8 cellular contexts compared by ENCODE assay signal in genomic region chr6:21586760-21587181, GRCh38. TPM values are rescaled to one million over a fixed set of nuclear protein-coding genes. Genes with fewer than 3 reads are reported as not detected.
DNase-seq lines count a peak whose midpoint lies in the region; ATAC-seq and TF ChIP-seq lines count a peak whose summit lies in the region.

No MANE protein-coding gene starts in this region.

- peak overlapping the region; percentile 74 for H3K4me3 ChIP-seq in H7 (ENCODE audit: insufficient read depth, low read depth, low read length)
- H3K4me3 ChIP-seq in SK-N-MC, result 0 out of 2 replicates have a peak overlapping the region, but pooled peaks have one; percentile 89
- H3K4me3 ChIP-seq in foreskin fibroblast (ENCODE audit: low read depth in 1 of 2, low read length in 2 of 2), result peak overlapping the region; percentile 69 to 85
- H3K4me3 ChIP-seq in prostate gland, result peak overlapping the region; percentile 57 to 58

- TF ChIP-seq POLR2A in prostate gland (IDR thresholded peaks at IDR 0.05), result no peak

- no peak overlapping the region for H3K27ac ChIP-seq in SK-N-MC
- peak overlapping the region; percentile 88 to 89 for H3K27ac ChIP-seq in prostate gland

- TF ChIP-seq CTCF in foreskin fibroblast (IDR thresholded peaks at IDR 0.05; ENCODE audit: low read depth, low read length), result no peak
- peak in 1 of 4 experiments; percentile 16 for TF ChIP-seq CTCF in prostate gland (IDR thresholded peaks at IDR 0.05)

- DNase-seq in COLO668 (lab: John Stamatoyannopoulos, UW; ENCODE audit: unreplicated experiment) (peak; percentile 79), H7 (no peak), SK-N-MC (ENCODE audit: low read depth, low spot score) (no peak), foreskin fibroblast (no peak), prostate gland (ENCODE audit: low spot score) (peak; percentile 38), NCI-H2196 (lab: John Stamatoyannopoulos, UW; ENCODE audit: unreplicated experiment) (no peak), dedifferentiated amniotic fluid mesenchymal stem cell (ENCODE audit: extremely low spot score) (no peak)

- H3K9ac ChIP-seq in SK-N-MC (ENCODE audit: insufficient read length), result no peak overlapping the region

- H3K27me3 ChIP-seq in H7 (ENCODE audit: control insufficient read depth, insufficient read depth, low read length), result peaks cover 10% of the 10 kb centered on the region
- H3K27me3 ChIP-seq in prostate gland (replicated peaks; ENCODE audit: insufficient read depth), result no peaks in the 10 kb centered on the region

- WGBS in prostate gland, result 11% methylated on average over 15 of the region's 15 CpGs

- no peaks in the 10 kb centered on the region for H3K9me3 ChIP-seq in SK-N-MC (ENCODE audit: low read depth, low read length)
- no peaks in the 10 kb centered on the region for H3K9me3 ChIP-seq in prostate gland

- intact Hi-C loops in prostate gland (cut with DNase I), result loop anchor here (5.0 to 10.0 kb wide), 2 partner anchors 252 to 714 kb away; no protein-coding TSS in a partner anchor

- ATAC-seq in GM19324 (IDR thresholded peaks at IDR 0.05; ENCODE audit: low FRiP score, unreplicated experiment), result no peak

- no peaks in the 10 kb centered on the region for H3K36me3 ChIP-seq in H7 (replicated peaks; ENCODE audit: control insufficient read depth, insufficient read depth, low read length)
- no peaks in the 10 kb centered on the region for H3K36me3 ChIP-seq in SK-N-MC (ENCODE audit: insufficient read depth, low read length)
- no peaks in the 10 kb centered on the region for H3K36me3 ChIP-seq in prostate gland

- H3K4me1 ChIP-seq in prostate gland (replicated peaks), result no peaks in the 10 kb centered on the region

RNA-seq across cellular contexts. Expression of gene SOX4, which starts 6.8 kb away (rescaled TPM):
- total RNA-seq in H7 (2014; rRNA removed; shearing (Covaris generic)), result 121 and 151 TPM in 2 replicates
- 10 to 100 TPM; 41.7 to 44.1 TPM for total RNA-seq in prostate gland

Comparison
In these comparisons a context has a peak if more than half of its experiments do, and no peak if none do; other contexts are left out.
1. DNase-seq: peak in COLO668 (single experiment) and prostate gland (single experiment); none in H7 (single experiment), SK-N-MC (single experiment), foreskin fibroblast (0 of 2), NCI-H2196 (single experiment) and dedifferentiated amniotic fluid mesenchymal stem cell (single experiment).
2. Peak in every context shown above with its lines, with median percentiles within 50 percentile points of each other: H3K4me3 ChIP-seq.